7 cellular contexts compared by ENCODE assay signal in the genomic region with DNA sequence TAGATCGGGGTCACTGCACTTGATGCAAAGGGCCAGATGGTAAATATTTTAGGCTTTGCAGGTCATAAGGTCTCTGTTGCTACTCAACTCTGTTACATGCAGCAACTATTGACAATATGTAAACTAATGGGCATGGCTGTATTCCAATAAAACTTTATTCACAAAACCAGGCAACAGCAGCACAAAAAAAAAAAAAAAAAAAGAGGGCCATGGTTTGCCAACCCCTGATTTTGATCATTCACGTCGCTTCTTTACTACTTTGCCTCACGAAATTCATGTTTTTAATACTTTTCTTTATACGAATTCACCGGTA.
"Had no signal": no experiment of that assay in that cellular context is flagged by ENCODE, and none has a peak within 500 bp of the region (broad histone marks: within the 10 kb centered on the region; RNA-seq: fewer than 3 reads in every experiment).

No MANE protein-coding gene starts in this region.

- FAIRE-seq: G401.6, GM12891, GM12892, GM18507, GM19239 had no signal

- DNase-seq: GDM1, GF-D8 had no signal
